10 cellular contexts compared by ENCODE assay signal in the genomic region with DNA sequence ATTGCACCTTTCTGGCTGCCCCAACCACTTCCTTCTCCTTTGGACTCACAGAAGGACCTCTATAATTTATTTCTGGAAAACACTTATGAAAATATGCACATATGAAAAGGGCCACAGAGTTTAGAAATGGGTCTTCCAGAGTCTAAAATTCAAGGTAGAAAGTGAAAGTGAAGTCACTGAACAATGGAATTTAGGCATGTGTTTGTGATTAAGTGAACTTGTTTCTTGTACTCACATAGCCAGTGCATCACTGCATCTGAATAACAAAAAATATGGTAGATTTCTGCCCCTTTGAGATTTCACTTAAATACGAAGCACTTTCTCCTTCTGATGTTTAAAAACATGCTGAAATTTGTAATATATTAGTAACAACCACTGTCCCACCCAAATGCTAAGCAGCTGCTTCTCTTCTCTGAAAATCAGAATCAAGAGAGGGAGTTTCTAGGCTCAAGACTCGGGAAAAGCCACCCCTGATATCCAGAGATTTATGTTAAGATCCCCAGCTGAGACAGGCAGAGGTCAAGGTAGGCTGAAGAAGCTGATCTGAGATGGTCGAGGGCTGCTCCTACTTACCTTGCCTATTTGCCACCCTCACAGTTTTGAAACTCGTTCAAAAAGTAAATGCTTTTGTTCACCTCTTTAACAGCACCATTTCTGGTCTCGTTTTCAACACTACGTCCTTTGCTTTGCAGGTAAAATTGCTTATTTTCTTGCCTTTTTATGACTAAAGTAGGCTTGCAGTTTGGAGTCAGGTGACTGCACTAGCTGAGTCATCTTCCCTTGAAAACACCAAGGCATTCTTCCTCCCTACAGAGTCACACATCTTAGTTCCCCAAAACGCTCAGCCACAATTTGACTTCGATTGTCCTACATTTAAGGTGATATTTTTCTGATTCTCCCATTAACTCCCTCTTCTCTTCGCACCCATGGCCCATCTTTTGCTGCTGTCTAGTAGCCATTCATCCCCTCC. TPM values are rescaled to one million over a fixed set of nuclear protein-coding genes. Genes with fewer than 3 reads are reported as not detected.
A peak's percentile ranks its signal among the peaks of the same experiment; 100 is the strongest.
DNase-seq lines count a peak whose midpoint lies in the region; TF ChIP-seq lines count a peak whose summit lies in the region.
"Had no signal": no experiment of that assay in that cellular context is flagged by ENCODE, and none has a peak within 500 bp of the region (broad histone marks: within the 10 kb centered on the region; RNA-seq: fewer than 3 reads in every experiment).

Gene XKR3, minus strand, starts transcription at position 694 of the 970 bp plus-strand sequence. CDS start 17,338 bp downstream, outside the sequence.

- peak within 1 kb of the TSS; percentile 56 for H3K4me3 Mint-ChIP-seq in activated T-cell treated with anti-CD3 and anti-CD28 coated beads, Interleukin-2, amount 50 U/mL, for 24 hours
- H3K4me3 Mint-ChIP-seq in activated T-helper 1 cell treated with anti-CD3 and anti-CD28 coated beads, Interleukin-12 subunit alpha, Interleukin-12 subunit beta, Interleukin-2, Interleukin-4 antibody, amounts not matched to agents 30 ng/mL and 10 ng/mL and 1 ng/mL, durations not matched to agents 14 hours and 24 hours and 36 hours = peak within 1 kb of the TSS; percentile 63

- no peaks in the 10 kb centered on the region for H3K36me3 Mint-ChIP-seq in activated T-cell treated with anti-CD3 and anti-CD28 coated beads, Interleukin-2, amount 50 U/mL, for 24 hours (ENCODE audit: low read depth)
- H3K36me3 Mint-ChIP-seq in activated T-helper 1 cell treated with anti-CD3 and anti-CD28 coated beads, Interleukin-12 subunit alpha, Interleukin-12 subunit beta, Interleukin-2, Interleukin-4 antibody, amounts not matched to agents 30 ng/mL and 10 ng/mL and 1 ng/mL, durations not matched to agents 14 hours and 24 hours and 36 hours (ENCODE audit: low read depth) = no peaks in the 10 kb centered on the region

- intact Hi-C loops in activated T-helper 1 cell treated with anti-CD3 and anti-CD28 coated beads, Interleukin-12 subunit alpha, Interleukin-12 subunit beta, Interleukin-2, Interleukin-4 antibody, amounts not matched to agents 30 ng/mL and 10 ng/mL and 1 ng/mL, durations not matched to agents 14 hours and 24 hours and 36 hours (cut with micrococcal nuclease) = no loop called here

- peaks cover 26% of the 10 kb centered on the region for H3K4me1 Mint-ChIP-seq in activated T-cell treated with anti-CD3 and anti-CD28 coated beads, Interleukin-2, amount 50 U/mL, for 24 hours (ENCODE audit: low read depth)
- peaks cover 22% of the 10 kb centered on the region for H3K4me1 Mint-ChIP-seq in activated T-helper 1 cell treated with anti-CD3 and anti-CD28 coated beads, Interleukin-12 subunit alpha, Interleukin-12 subunit beta, Interleukin-2, Interleukin-4 antibody, amounts not matched to agents 30 ng/mL and 10 ng/mL and 1 ng/mL, durations not matched to agents 14 hours and 24 hours and 36 hours (ENCODE audit: low read depth)

- H3K4me3 ChIP-seq in retinal pigment epithelial cell (ENCODE audit: low read length) = no peak within 1 kb of the TSS

- H3K9me3 Mint-ChIP-seq in activated T-cell treated with anti-CD3 and anti-CD28 coated beads, Interleukin-2, amount 50 U/mL, for 24 hours = no peaks in the 10 kb centered on the region
- peaks cover 4% of the 10 kb centered on the region for H3K9me3 Mint-ChIP-seq in activated T-helper 1 cell treated with anti-CD3 and anti-CD28 coated beads, Interleukin-12 subunit alpha, Interleukin-12 subunit beta, Interleukin-2, Interleukin-4 antibody, amounts not matched to agents 30 ng/mL and 10 ng/mL and 1 ng/mL, durations not matched to agents 14 hours and 24 hours and 36 hours

- in situ Hi-C loops in KBM-7 (cut with MboI; ENCODE audit: low pct_unique_long_range_greater_than_20kb, low sequenced_read_pairs) = no loop called here

- peak within 1 kb of the TSS; percentile 81 for H3K27ac Mint-ChIP-seq in activated T-cell treated with anti-CD3 and anti-CD28 coated beads, Interleukin-2, amount 50 U/mL, for 24 hours
- peak within 1 kb of the TSS; percentile 69 for H3K27ac Mint-ChIP-seq in activated T-helper 1 cell treated with anti-CD3 and anti-CD28 coated beads, Interleukin-12 subunit alpha, Interleukin-12 subunit beta, Interleukin-2, Interleukin-4 antibody, amounts not matched to agents 30 ng/mL and 10 ng/mL and 1 ng/mL, durations not matched to agents 14 hours and 24 hours and 36 hours

- DNase-seq in activated T-cell treated with anti-CD3 and anti-CD28 coated beads, Interleukin-2, amount 50 U/mL, for 24 hours = no peak
- DNase-seq in activated T-cell treated with anti-CD3 and anti-CD28 coated beads, Interleukin-2, amount 50 U/mL, for 48 hours = no peak
- DNase-seq in KBM-7 = peak; percentile 70
- no peak for DNase-seq in activated T-helper 1 cell treated with anti-CD3 and anti-CD28 coated beads, Interleukin-12 subunit alpha, Interleukin-12 subunit beta, Interleukin-2, Interleukin-4 antibody, amounts not matched to agents 30 ng/mL and 10 ng/mL and 1 ng/mL, durations not matched to agents 14 hours and 24 hours and 36 hours (ENCODE audit: low spot score)
- DNase-seq in retinal pigment epithelial cell (ENCODE audit: low read depth) = peak; percentile 11
- no peak for DNase-seq in NCI-H1930 (lab: John Stamatoyannopoulos, UW)
- DNase-seq in NCI-H774 (lab: John Stamatoyannopoulos, UW) = no peak
- no peak for DNase-seq in NCI-H1694 (lab: John Stamatoyannopoulos, UW)

- TF ChIP-seq CTCF in retinal pigment epithelial cell (conservative IDR thresholded peaks at IDR 0.05; ENCODE audit: low read depth, low read length) = no peak

- H3K27me3 Mint-ChIP-seq in activated T-cell treated with anti-CD3 and anti-CD28 coated beads, Interleukin-2, amount 50 U/mL, for 24 hours = no peaks in the 10 kb centered on the region
- peaks cover 3% of the 10 kb centered on the region for H3K27me3 Mint-ChIP-seq in activated T-helper 1 cell treated with anti-CD3 and anti-CD28 coated beads, Interleukin-12 subunit alpha, Interleukin-12 subunit beta, Interleukin-2, Interleukin-4 antibody, amounts not matched to agents 30 ng/mL and 10 ng/mL and 1 ng/mL, durations not matched to agents 14 hours and 24 hours and 36 hours (ENCODE audit: insufficient read depth)

RNA-seq across cellular contexts. Expression of gene XKR3, which starts in this region (rescaled TPM):
- total RNA-seq in activated T-helper 1 cell treated with anti-CD3 and anti-CD28 coated beads, Interleukin-12 subunit alpha, Interleukin-12 subunit beta, Interleukin-2, Interleukin-4 antibody, amounts not matched to agents 30 ng/mL and 10 ng/mL and 1 ng/mL, durations not matched to agents 14 hours and 24 hours and 36 hours = not detected in 2 replicates
- total RNA-seq: dermis microvascular lymphatic vessel endothelial cell, osteocyte had no signal

Comparison
In these comparisons a context has a peak if more than half of its experiments do, and no peak if none do; other contexts are left out.
1. DNase-seq: peak in KBM-7 (single experiment) and retinal pigment epithelial cell (single experiment); none in activated T-cell treated with anti-CD3 and anti-CD28 coated beads, Interleukin-2, amount 50 U/mL, for 24 hours (single experiment), activated T-cell treated with anti-CD3 and anti-CD28 coated beads, Interleukin-2, amount 50 U/mL, for 48 hours (0 of 2), activated T-helper 1 cell treated with anti-CD3 and anti-CD28 coated beads, Interleukin-12 subunit alpha, Interleukin-12 subunit beta, Interleukin-2, Interleukin-4 antibody, amounts not matched to agents 30 ng/mL and 10 ng/mL and 1 ng/mL, durations not matched to agents 14 hours and 24 hours and 36 hours (single experiment), NCI-H1930 (0 of 2), NCI-H774 (single experiment) and NCI-H1694 (single experiment).